Comparison of ENCODE assay signal across 19 cellular contexts in the genomic region with DNA sequence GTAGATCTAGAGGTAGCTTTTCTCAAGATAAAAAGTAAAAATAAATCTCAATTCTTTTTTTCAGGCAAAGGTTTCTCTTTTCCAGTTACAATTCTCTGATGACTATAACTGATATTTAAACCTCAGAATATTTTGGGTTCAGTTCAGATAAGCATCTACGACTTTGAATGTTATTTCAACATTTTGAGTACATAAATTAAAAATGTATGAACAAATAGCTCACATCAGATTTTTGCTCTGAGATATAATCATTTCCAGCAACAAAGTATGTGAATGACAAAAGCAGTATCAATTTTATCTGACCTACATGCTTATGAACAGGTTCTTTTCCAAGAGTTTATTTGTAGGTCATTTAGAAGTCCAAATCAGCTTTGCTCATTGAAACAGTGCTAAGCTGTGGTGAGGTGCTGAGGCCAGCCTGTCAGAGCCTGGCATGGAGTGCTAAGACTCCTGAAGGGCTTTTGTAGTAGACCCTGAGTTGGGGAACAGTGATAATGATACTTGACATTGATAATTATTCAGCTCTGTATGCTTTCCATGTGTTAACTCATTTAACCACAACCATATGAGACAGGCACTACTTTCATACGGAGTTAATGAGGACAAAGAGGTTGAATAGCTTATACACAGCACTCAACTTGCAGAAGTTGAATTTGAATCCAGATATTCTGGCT.
DNase-seq lines count a peak whose midpoint lies in the region; ATAC-seq, FAIRE-seq and TF ChIP-seq lines count a peak whose summit lies in the region.
"Had no signal": no experiment of that assay in that cellular context is flagged by ENCODE, and none has a peak within 500 bp of the region (broad histone marks: within the 10 kb centered on the region; RNA-seq: fewer than 3 reads in every experiment).

No MANE protein-coding gene starts in this region.

- H3K27ac Mint-ChIP-seq in brain, result peak overlapping the region in 4 of 5 experiments; percentile 35 to 87 (median 78)

- H3K27ac ChIP-seq in C4-2B, result peak overlapping the region; percentile 91; the same call in 1 of the 2 replicates
- H3K27ac ChIP-seq: BLaER1, SK-N-MC had no signal

- no peaks in the 10 kb centered on the region for H3K27me3 Mint-ChIP-seq in brain

- TF ChIP-seq POLR2A in GM12892 (IDR thresholded peaks at IDR 0.05; ENCODE audit: low read depth, low read length), result no peak

- peaks cover 7 to 28% (median 18%) of the 10 kb centered on the region in 5 experiments for H3K9me3 Mint-ChIP-seq in brain

- no peak for TF ChIP-seq CTCF in C4-2B (conservative IDR thresholded peaks at IDR 0.05)
- TF ChIP-seq CTCF in brain (conservative IDR thresholded peaks at IDR 0.05), result no peak
- TF ChIP-seq CTCF in retinal pigment epithelial cell (conservative IDR thresholded peaks at IDR 0.05; ENCODE audit: low read depth, low read length), result no peak

- ATAC-seq in GM18907 (IDR thresholded peaks at IDR 0.05; ENCODE audit: unreplicated experiment), result no peak
- ATAC-seq in HG03565 (IDR thresholded peaks at IDR 0.05; ENCODE audit: unreplicated experiment), result no peak
- ATAC-seq: HCT116 had no signal

- peaks cover 22% of the 10 kb centered on the region for H3K36me3 Mint-ChIP-seq in brain

- H3K4me3 Mint-ChIP-seq in brain, result no peak overlapping the region

- no peak overlapping the region for H3K4me3 ChIP-seq in retinal pigment epithelial cell (ENCODE audit: low read length)
- H3K4me3 ChIP-seq: BLaER1, SK-N-MC had no signal

- DNase-seq in GM12892 (ENCODE audit: insufficient read length) (no peak), retinal pigment epithelial cell (ENCODE audit: low read depth) (peak; percentile 68), NCI-H2029 treated with DMSO at 0.1 percent for 48 hours (lab: John Stamatoyannopoulos, UW) (no peak)
- DNase-seq in stimulated activated CD8-positive, alpha-beta memory T cell treated with anti-CD3 and anti-CD28 coated beads, Interleukin-4, amount 100 ng/mL, for 48 hours, result no peak
- DNase-seq: DMS153, EL, Karpas-422, NCI-H1105 treated with DMSO at 0.1 percent for 48 hours, NCI-H187 treated with DMSO at 0.1 percent for 48 hours, NCI-H526, OCI-M1, RPMI8226 had no signal

- FAIRE-seq in GM12892 (lab: Jason Lieb, UNC), result peak; percentile 17

- peaks cover 33% of the 10 kb centered on the region for H3K4me1 Mint-ChIP-seq in brain
